1 cellular context compared by ENCODE assay signal in the genomic region with DNA sequence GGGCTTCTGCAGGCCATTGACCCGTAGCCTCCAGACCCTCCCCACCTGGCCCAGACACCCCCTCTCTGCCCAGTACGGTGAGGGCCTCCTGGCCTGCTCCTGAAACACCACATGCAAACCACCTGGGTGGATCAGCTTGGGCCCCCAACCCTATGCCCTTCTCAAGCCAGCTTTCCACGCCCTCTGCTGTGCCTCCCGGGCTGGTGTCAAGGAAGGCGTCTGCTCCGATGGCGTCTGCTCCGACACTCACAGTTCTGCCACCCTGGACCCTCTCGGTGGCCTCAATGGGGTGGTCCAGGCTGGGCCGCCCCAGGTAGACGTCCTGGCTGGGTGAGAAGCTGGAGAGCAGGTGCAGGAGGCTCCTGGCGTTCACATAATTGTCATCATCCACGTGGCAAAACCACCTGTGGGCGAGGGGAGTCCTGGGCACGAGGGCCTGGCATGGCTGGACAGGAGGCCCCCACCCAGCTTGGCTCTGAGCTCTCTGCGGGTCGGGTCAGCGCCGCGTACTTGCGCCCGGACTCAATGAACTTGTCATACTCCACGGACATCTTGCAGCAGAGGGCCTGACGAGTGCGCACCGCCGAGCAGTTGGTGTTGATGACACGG.
TF ChIP-seq lines count a peak whose summit lies in the region.

No MANE protein-coding gene starts in this region.

TF ChIP-seq in K562, 482 proteins besides CTCF, POLR2A, EP300 and RAD21:
- TF ChIP-seq ZZZ3 (IDR thresholded peaks at IDR 0.05): no peak
- TF ChIP-seq POLR2G (IDR thresholded peaks at IDR 0.05; ENCODE audit: low read depth, low read length): peak; percentile 38
